ENCODE assay signal across 14 cellular contexts in the genomic region with DNA sequence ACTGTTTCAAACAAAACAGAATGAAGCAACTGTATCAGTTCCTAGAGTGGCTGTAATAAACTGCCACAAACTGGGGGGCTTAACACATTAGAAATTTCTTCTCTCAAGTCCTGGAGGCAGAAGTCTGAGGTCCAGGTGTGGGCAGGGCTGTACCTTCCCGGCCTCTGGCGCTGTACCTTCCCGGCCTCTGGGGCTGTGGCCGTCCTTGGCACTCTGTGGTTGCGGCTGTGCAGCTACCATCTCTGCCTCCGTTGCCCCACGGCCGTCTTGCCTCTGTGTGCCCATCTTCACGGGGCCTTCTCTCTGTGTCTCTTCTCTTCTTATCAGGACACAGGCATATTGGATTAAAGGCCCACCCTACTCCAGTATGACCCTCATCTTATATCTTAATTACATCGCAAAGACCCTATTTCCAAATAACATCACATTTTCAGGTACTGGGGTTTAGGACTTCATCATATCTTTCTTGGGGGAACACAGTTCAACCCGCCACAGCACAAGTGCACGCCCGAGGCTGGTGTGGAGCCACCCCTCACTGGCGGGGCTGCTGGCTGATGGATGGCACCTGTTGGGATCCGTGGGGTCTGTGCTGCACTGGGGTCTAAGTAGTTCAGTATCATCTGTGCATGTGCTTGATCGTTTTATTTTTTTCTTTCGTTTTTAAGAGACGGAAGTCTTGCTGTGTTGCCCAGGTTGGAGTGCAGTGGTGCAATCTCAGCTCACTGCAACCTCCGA.
DNase-seq lines count a peak whose midpoint lies in the region; ATAC-seq, FAIRE-seq and TF ChIP-seq lines count a peak whose summit lies in the region.
"Had no signal": no experiment of that assay in that cellular context is flagged by ENCODE, and none has a peak within 500 bp of the region (broad histone marks: within the 10 kb centered on the region; RNA-seq: fewer than 3 reads in every experiment).

No MANE protein-coding gene starts in this region.

- intact Hi-C loops in kidney (cut with DNase I), result loop anchor here (10.0 kb wide), 1 partner anchor 812 kb away; no protein-coding TSS in a partner anchor
- intact Hi-C loops in sigmoid colon (cut with DNase I), result no loop called here

- TF ChIP-seq CTCF in kidney (IDR thresholded peaks at IDR 0.05; ENCODE audit: borderline replicate concordance, extremely low read depth, insufficient read depth), result no peak
- no peak for TF ChIP-seq CTCF in sigmoid colon (IDR thresholded peaks at IDR 0.05)

- no peak overlapping the region for H3K9ac ChIP-seq in kidney (ENCODE audit: low read length in 2 of 2)
- H3K9ac ChIP-seq: BLaER1 treated with 17β-estradiol and CSF1 and Interleukin-3, amounts not matched to agents 10 nM and 100 nM; GM23248 had no signal

- FAIRE-seq in kidney (lab: Jason Lieb, UNC), result no peak
- FAIRE-seq: GM18507, H54 had no signal

- peak; percentile 58 for DNase-seq in activated effector memory CD4-positive, alpha-beta T cell treated with anti-CD3 and anti-CD28 coated beads, Interleukin-2, amount 50 U/mL, for 16 hours
- DNase-seq in activated effector memory CD4-positive, alpha-beta T cell treated with Interleukin-2 at 50 U/mL for 16 hours, result no peak
- DNase-seq in kidney (peak; percentile 54), sigmoid colon (peak; percentile 40), ureter (ENCODE audit: low spot score) (peak; percentile 15)
- no peak for DNase-seq in stimulated activated CD8-positive, alpha-beta memory T cell treated with anti-CD3 and anti-CD28 coated beads, Interleukin-4, amount 100 ng/mL, for 48 hours
- no peak for DNase-seq in stimulated activated naive CD8-positive, alpha-beta T cell treated with anti-CD3 and anti-CD28 coated beads, Interleukin-15, Interleukin-2, amounts not matched to agents 100 U/mL and 50 U/mL, for 24 hours
- DNase-seq: 8988T; CD4-positive, CD25-positive, alpha-beta regulatory T cell; DMS 273 treated with DMSO at 0.1 percent for 48 hours; GM23248 had no signal

- H3K27ac ChIP-seq in kidney (ENCODE audit: low read depth in 2 of 2, low read length in 2 of 2) (no peak overlapping the region), sigmoid colon (no peak overlapping the region)
- H3K27ac ChIP-seq: BLaER1 treated with 17β-estradiol and CSF1 and Interleukin-3, amounts not matched to agents 10 nM and 100 nM; GM23248 had no signal

- H3K9me3 ChIP-seq in kidney (ENCODE audit: control insufficient read depth in 1 of 2, low read length in 2 of 2), result no peaks in the 10 kb centered on the region
- peaks cover 0 to 1% (median 0%) of the 10 kb centered on the region in 4 donors for H3K9me3 ChIP-seq in sigmoid colon

- TF ChIP-seq EP300 in sigmoid colon (IDR thresholded peaks at IDR 0.05), result no peak

- no peak for ATAC-seq in stimulated activated naive CD8-positive, alpha-beta T cell treated with anti-CD3 and anti-CD28 coated beads, Interleukin-15, Interleukin-2, amounts not matched to agents 100 U/mL and 50 U/mL, for 24 hours

- no peak overlapping the region for H3K4me3 ChIP-seq in kidney (ENCODE audit: low read length in 2 of 2)
- no peak overlapping the region for H3K4me3 ChIP-seq in sigmoid colon
- H3K4me3 ChIP-seq: BLaER1 treated with 17β-estradiol and CSF1 and Interleukin-3, amounts not matched to agents 10 nM and 100 nM; GM23248 had no signal

- WGBS in sigmoid colon, 2 donors, result 88 to 92% methylated on average over 19 of the region's 19 CpGs

- H3K27me3 ChIP-seq in sigmoid colon, result no peaks in the 10 kb centered on the region
- H3K27me3 ChIP-seq: BLaER1 treated with 17β-estradiol and CSF1 and Interleukin-3, amounts not matched to agents 10 nM and 100 nM had no signal

- H3K36me3 ChIP-seq in kidney (ENCODE audit: control insufficient read depth in 1 of 2, insufficient read depth in 2 of 2, low read length in 2 of 2), result no peaks in the 10 kb centered on the region
- no peaks in the 10 kb centered on the region for H3K36me3 ChIP-seq in sigmoid colon
- H3K36me3 ChIP-seq: BLaER1 treated with 17β-estradiol and CSF1 and Interleukin-3, amounts not matched to agents 10 nM and 100 nM had no signal

- TF ChIP-seq POLR2A in sigmoid colon (IDR thresholded peaks at IDR 0.05), result no peak

- H3K4me1 ChIP-seq in kidney (ENCODE audit: control insufficient read depth in 1 of 2, insufficient read depth in 1 of 2, low read depth in 1 of 2, low read length in 2 of 2) (no peaks in the 10 kb centered on the region), sigmoid colon (no peaks in the 10 kb centered on the region)

Comparison
In these comparisons a context has a peak if more than half of its experiments do, and no peak if none do; other contexts are left out.
1. DNase-seq: peak in activated effector memory CD4-positive, alpha-beta T cell treated with anti-CD3 and anti-CD28 coated beads, Interleukin-2, amount 50 U/mL, for 16 hours (single experiment), kidney (single experiment), sigmoid colon (single experiment) and ureter (single experiment); none in activated effector memory CD4-positive, alpha-beta T cell treated with Interleukin-2 at 50 U/mL for 16 hours (single experiment), stimulated activated CD8-positive, alpha-beta memory T cell treated with anti-CD3 and anti-CD28 coated beads, Interleukin-4, amount 100 ng/mL, for 48 hours (single experiment) and stimulated activated naive CD8-positive, alpha-beta T cell treated with anti-CD3 and anti-CD28 coated beads, Interleukin-15, Interleukin-2, amounts not matched to agents 100 U/mL and 50 U/mL, for 24 hours (single experiment).